Comparison of ENCODE assay signal across 20 cellular contexts in the genomic region with DNA sequence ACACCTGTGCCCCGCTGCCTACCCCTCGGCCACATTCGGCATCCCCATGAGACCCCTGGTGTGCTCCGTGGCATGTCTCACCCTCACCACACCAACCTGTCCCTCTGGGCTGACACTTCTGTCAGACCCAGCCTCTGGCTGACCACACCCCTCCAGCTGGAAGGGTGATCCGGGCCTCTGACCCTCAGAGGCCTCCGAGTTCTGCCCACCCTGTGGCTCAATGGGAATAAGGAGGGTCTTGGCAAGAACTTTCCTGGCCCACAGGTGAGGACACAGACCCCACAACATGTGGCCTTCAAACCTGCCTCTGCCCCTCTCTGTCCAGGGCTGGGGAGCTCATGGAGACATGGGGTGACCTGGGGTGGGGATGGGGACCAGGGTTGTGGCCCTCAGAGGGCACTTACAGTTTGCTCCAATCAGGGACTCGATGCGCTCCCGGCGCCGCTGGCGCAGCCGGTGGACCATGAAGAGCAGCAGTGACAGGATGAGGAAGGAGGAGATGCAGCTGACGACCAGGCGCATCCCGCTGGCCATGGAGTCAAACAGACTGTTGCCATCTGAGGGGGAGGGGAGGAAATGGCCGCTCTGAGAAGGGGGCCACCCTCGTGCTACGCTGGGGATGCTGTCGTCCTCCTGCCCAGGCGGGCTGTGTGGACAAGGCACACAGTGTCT.
"Had no signal": no experiment of that assay in that cellular context is flagged by ENCODE, and none has a peak within 500 bp of the region (broad histone marks: within the 10 kb centered on the region; RNA-seq: fewer than 3 reads in every experiment).

No MANE protein-coding gene starts in this region.

- H3K4me3 Mint-ChIP-seq: activated CD4-positive, alpha-beta memory T cell treated with anti-CD3 and anti-CD28 coated beads, Interleukin-2, amount 10 ng/mL, durations not matched to agents 7 days and 5 days; activated naive CD8-positive, alpha-beta T cell; neural progenitor cell; stimulated activated effector memory CD8-positive, alpha-beta T cell treated with anti-CD3 and anti-CD28 coated beads, Interleukin-12 subunit alpha, Interleukin-12 subunit beta, amount 100 ng/mL, for 72 hours; T-helper 2 cell treated with Interferon-gamma antibody and Interleukin-4, amounts not matched to agents 5 μg/mL and 100 μg/mL, for 36 hours had no signal

- H3K9me3 ChIP-seq: breast epithelium, esophagus muscularis mucosa, SJCRH30, tibial nerve had no signal

- H3K79me2 ChIP-seq: parathyroid adenoma had no signal

- H3K4me3 ChIP-seq: breast epithelium, dorsolateral prefrontal cortex, esophagus muscularis mucosa, neural progenitor cell, SJCRH30, tibial nerve had no signal

- H3K27ac Mint-ChIP-seq: activated CD4-positive, alpha-beta memory T cell treated with anti-CD3 and anti-CD28 coated beads, Interleukin-2, amount 10 ng/mL, durations not matched to agents 7 days and 5 days; activated naive CD8-positive, alpha-beta T cell; neural progenitor cell; T-helper 2 cell treated with Interferon-gamma antibody and Interleukin-4, amounts not matched to agents 5 μg/mL and 100 μg/mL, for 36 hours had no signal

- H3K27me3 Mint-ChIP-seq: activated CD4-positive, alpha-beta memory T cell treated with anti-CD3 and anti-CD28 coated beads, Interleukin-2, amount 10 ng/mL, durations not matched to agents 7 days and 5 days; activated naive CD8-positive, alpha-beta T cell had no signal

- ATAC-seq: stimulated activated effector memory CD8-positive, alpha-beta T cell treated with anti-CD3 and anti-CD28 coated beads, Interleukin-12 subunit alpha, Interleukin-12 subunit beta, amount 100 ng/mL, for 72 hours had no signal

- H2AFZ ChIP-seq: neural progenitor cell, parathyroid adenoma had no signal

- H3K27ac ChIP-seq: breast epithelium, dorsolateral prefrontal cortex, esophagus muscularis mucosa, neural progenitor cell, parathyroid adenoma, SJCRH30, tibial nerve had no signal

- H3K27me3 ChIP-seq: breast epithelium, dorsolateral prefrontal cortex, esophagus muscularis mucosa, neural progenitor cell, SJCRH30, tibial nerve had no signal

- H3K9me3 Mint-ChIP-seq: activated CD4-positive, alpha-beta memory T cell treated with anti-CD3 and anti-CD28 coated beads, Interleukin-2, amount 10 ng/mL, durations not matched to agents 7 days and 5 days; neural progenitor cell; stimulated activated effector memory CD8-positive, alpha-beta T cell treated with anti-CD3 and anti-CD28 coated beads, Interleukin-12 subunit alpha, Interleukin-12 subunit beta, amount 100 ng/mL, for 72 hours; T-helper 2 cell treated with Interferon-gamma antibody and Interleukin-4, amounts not matched to agents 5 μg/mL and 100 μg/mL, for 36 hours had no signal

- H3K9ac ChIP-seq: neural progenitor cell, parathyroid adenoma had no signal

- H3K36me3 ChIP-seq: neural progenitor cell had no signal

- H3K4me1 Mint-ChIP-seq: activated CD4-positive, alpha-beta memory T cell treated with anti-CD3 and anti-CD28 coated beads, Interleukin-2, amount 10 ng/mL, durations not matched to agents 7 days and 5 days; neural progenitor cell had no signal

- DNase-seq: activated CD4-positive, alpha-beta memory T cell treated with anti-CD3 and anti-CD28 coated beads, Interleukin-2, amount 10 ng/mL, durations not matched to agents 7 days and 5 days; activated CD4-positive, alpha-beta T cell treated with anti-CD3 and anti-CD28 coated beads for 1 hour; activated CD8-positive, alpha-beta memory T cell treated with anti-CD3 and anti-CD28 coated beads, Interleukin-2, amount 50 U/mL, for 4 hours; anterior cingulate cortex; glutamatergic neuron; mesenchymal stem cell; retina; SJCRH30; small intestine; SW 1271 had no signal

- H3K4me2 ChIP-seq: neural progenitor cell had no signal

- H3K4me1 ChIP-seq: breast epithelium, esophagus muscularis mucosa, neural progenitor cell, parathyroid adenoma, SJCRH30, tibial nerve had no signal

- FAIRE-seq: endometrium, small intestine had no signal
